Comparison of ENCODE assay signal across 15 cellular contexts in the genomic region with DNA sequence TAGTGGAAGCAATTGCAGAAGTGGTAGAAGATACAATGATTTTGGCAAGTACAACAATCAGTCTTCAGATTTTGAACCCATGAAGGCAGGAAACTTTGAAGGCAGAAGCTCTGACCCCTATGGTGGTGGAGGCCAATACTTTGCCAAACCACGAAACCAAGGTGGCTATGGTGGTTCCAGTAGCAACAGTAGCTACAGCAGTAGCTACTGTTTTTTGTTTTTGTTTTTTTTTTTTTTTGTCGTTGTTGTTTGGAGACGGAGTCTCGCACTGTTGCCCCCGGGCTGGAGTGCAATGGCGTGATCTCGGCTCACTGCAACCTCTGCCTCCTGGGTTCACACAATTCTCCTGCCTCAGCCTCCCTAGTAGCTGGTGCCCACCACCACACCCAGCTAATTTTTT. TPM values are rescaled to one million over a fixed set of nuclear protein-coding genes. Genes with fewer than 3 reads are reported as not detected.
"Had no signal": no experiment of that assay in that cellular context is flagged by ENCODE, and none has a peak within 500 bp of the region (broad histone marks: within the 10 kb centered on the region; RNA-seq: fewer than 3 reads in every experiment).

No MANE protein-coding gene starts in this region.

- H3K9me3 Mint-ChIP-seq: nephron, type B pancreatic cell had no signal

- DNase-seq: effector CD4-positive, alpha-beta T cell; heart left ventricle; left ventricle myocardium superior; mesendoderm; stimulated activated CD4-positive, alpha-beta T cell treated with anti-CD3 and anti-CD28 coated beads, Interleukin-2, amount 100 ng/mL, for 24 hours; testis had no signal

- H3K27ac Mint-ChIP-seq: activated T-cell treated with anti-CD3 and anti-CD28 coated beads, Interleukin-2, amount 50 U/mL, for 72 hours; nephron; progenitor cell of endocrine pancreas; type B pancreatic cell had no signal

- H3K27me3 Mint-ChIP-seq: progenitor cell of endocrine pancreas, type B pancreatic cell had no signal

- H3K36me3 Mint-ChIP-seq: type B pancreatic cell had no signal

- ATAC-seq: activated T-cell treated with anti-CD3 and anti-CD28 coated beads, Interleukin-2, amount 50 U/mL, for 72 hours; esophagus mucosa; gastroesophageal sphincter; heart left ventricle; left ventricle myocardium superior had no signal

- H3K4me3 Mint-ChIP-seq: activated T-cell treated with anti-CD3 and anti-CD28 coated beads, Interleukin-2, amount 50 U/mL, for 72 hours; nephron; type B pancreatic cell had no signal

RNA-seq across cellular contexts. Expression of gene IFNG-AS1, which starts 47.4 kb away (rescaled TPM):
- total RNA-seq: activated T-cell treated with anti-CD3 and anti-CD28 coated beads, Interleukin-2, amount 50 U/mL, for 72 hours; astrocyte; cerebellum; esophagus mucosa; gastroesophageal sphincter; left ventricle myocardium superior; mucosa of gallbladder; progenitor cell of endocrine pancreas had no signal
